In genomic region chr14:81220767-81221578, GRCh38 we compare ENCODE assay signal across 8 cellular contexts.
A peak's percentile ranks its signal among the peaks of the same experiment; 100 is the strongest.
DNase-seq lines count a peak whose midpoint lies in the region; ATAC-seq and TF ChIP-seq lines count a peak whose summit lies in the region.

TSS of gene GTF2A1 (minus strand) at chr14:81220959. CDS start at chr14:81220518, 441 bp downstream.

- in situ Hi-C loops in HAP-1 (cut with MboI; ENCODE audit: low sequenced_read_pairs) = no loop called here

- H3K4me2 ChIP-seq in MM.1S (ENCODE audit: low read depth, low read length) = peak within 1 kb of the TSS; percentile 73

- H3K36me3 ChIP-seq in ES-I3 (ENCODE audit: insufficient read depth, low read length) (no peaks in the 10 kb centered on the region), HAP-1 (replicated peaks) (peaks cover 5% of the 10 kb centered on the region), MM.1S (replicated peaks; ENCODE audit: insufficient read depth, low read length) (no peaks in the 10 kb centered on the region)

- H3F3A ChIP-seq in MM.1S (ENCODE audit: insufficient read depth, low read length) = peaks cover 15% of the 10 kb centered on the region

- TF ChIP-seq CTCF in MM.1S (IDR thresholded peaks at IDR 0.05; ENCODE audit: low read length) = no peak
- TF ChIP-seq CTCF in nephron progenitor cell (IDR thresholded peaks at IDR 0.05) = no peak

- H3K27me3 Mint-ChIP-seq in nephron progenitor cell (ENCODE audit: low read depth, poor library complexity) = peaks cover 9% of the 10 kb centered on the region
- H3K27me3 Mint-ChIP-seq in stimulated activated naive CD8-positive, alpha-beta T cell treated with anti-CD3 and anti-CD28 coated beads, Interleukin-15, amount 100 ng/mL, for 72 hours = no peaks in the 10 kb centered on the region

- H3K27ac ChIP-seq in MM.1S (ENCODE audit: low read length) = peak within 1 kb of the TSS; percentile 100

- DNase-seq in HAP-1 (ENCODE audit: low spot score in 2 of 2) = peak; percentile 91 to 96
- peak; percentile 89 for DNase-seq in MM.1S
- peak; percentile 66 for DNase-seq in SIG-M5 (lab: John Stamatoyannopoulos, UW)
- DNase-seq in activated gamma-delta T cell (lab: John Stamatoyannopoulos, UW) = peak; percentile 98
- DNase-seq in fibroblast of the conjunctiva (ENCODE audit: low read depth) = peak; percentile 96
- DNase-seq in nephron progenitor cell = peak; percentile 95
- DNase-seq in stimulated activated naive CD8-positive, alpha-beta T cell treated with anti-CD3 and anti-CD28 coated beads, Interleukin-15, amount 100 ng/mL, for 72 hours = peak; percentile 94 to 97

- H3K4me1 Mint-ChIP-seq in nephron progenitor cell = peaks cover 48% of the 10 kb centered on the region
- peaks cover 35% of the 10 kb centered on the region for H3K4me1 Mint-ChIP-seq in stimulated activated naive CD8-positive, alpha-beta T cell treated with anti-CD3 and anti-CD28 coated beads, Interleukin-15, amount 100 ng/mL, for 72 hours

- peaks cover 15% of the 10 kb centered on the region for H3K36me3 Mint-ChIP-seq in nephron progenitor cell (ENCODE audit: low read depth)

- H3K9me2 ChIP-seq in MM.1S (replicated peaks; ENCODE audit: insufficient read depth, low read length) = no peaks in the 10 kb centered on the region

- H3K4me1 ChIP-seq in ES-I3 (ENCODE audit: insufficient read depth, low read length) (peaks cover 16% of the 10 kb centered on the region), HAP-1 (peaks cover 17% of the 10 kb centered on the region), MM.1S (ENCODE audit: low read length) (0 out of 2 replicates have a peak, but pooled peaks cover 5% of the 10 kb centered on the region)

- H3K9ac ChIP-seq in ES-I3 (ENCODE audit: low read depth, low read length) (peak within 1 kb of the TSS; percentile 99), MM.1S (ENCODE audit: low read length) (peak within 1 kb of the TSS; percentile 95)

- peak within 1 kb of the TSS; percentile 70 for H2AFZ ChIP-seq in MM.1S (ENCODE audit: low read length)

- peak within 1 kb of the TSS; percentile 100 for H3K27ac Mint-ChIP-seq in nephron progenitor cell
- H3K27ac Mint-ChIP-seq in stimulated activated naive CD8-positive, alpha-beta T cell treated with anti-CD3 and anti-CD28 coated beads, Interleukin-15, amount 100 ng/mL, for 72 hours = peak within 1 kb of the TSS; percentile 99 to 100

- peak within 1 kb of the TSS; percentile 98 for H3K4me3 Mint-ChIP-seq in nephron progenitor cell
- peak within 1 kb of the TSS; percentile 93 to 95 for H3K4me3 Mint-ChIP-seq in stimulated activated naive CD8-positive, alpha-beta T cell treated with anti-CD3 and anti-CD28 coated beads, Interleukin-15, amount 100 ng/mL, for 72 hours

- H3K9me3 ChIP-seq in ES-I3 (ENCODE audit: control insufficient read depth, insufficient read depth, low read length) = no peaks in the 10 kb centered on the region
- no peaks in the 10 kb centered on the region for H3K9me3 ChIP-seq in HAP-1
- H3K9me3 ChIP-seq in MM.1S (replicated peaks; ENCODE audit: insufficient read depth, low read length) = no peaks in the 10 kb centered on the region

- no peaks in the 10 kb centered on the region for H4K20me1 ChIP-seq in MM.1S (ENCODE audit: insufficient read depth, low read length)

- H3K4me3 ChIP-seq in HAP-1 (peak within 1 kb of the TSS; percentile 64), MM.1S (ENCODE audit: low read length) (peak within 1 kb of the TSS; percentile 75)

- H3K9me3 Mint-ChIP-seq in nephron progenitor cell = no peaks in the 10 kb centered on the region
- no peaks in the 10 kb centered on the region for H3K9me3 Mint-ChIP-seq in stimulated activated naive CD8-positive, alpha-beta T cell treated with anti-CD3 and anti-CD28 coated beads, Interleukin-15, amount 100 ng/mL, for 72 hours

- H3K27me3 ChIP-seq in HAP-1 (ENCODE audit: low read depth) (no peaks in the 10 kb centered on the region), MM.1S (replicated peaks; ENCODE audit: insufficient read depth, low read length) (no peaks in the 10 kb centered on the region)

- peak; percentile 87 for ATAC-seq in stimulated activated naive CD8-positive, alpha-beta T cell treated with anti-CD3 and anti-CD28 coated beads, Interleukin-15, amount 100 ng/mL, for 72 hours

- H3K79me2 ChIP-seq in MM.1S (ENCODE audit: low read length) = peaks cover 30% of the 10 kb centered on the region

Comparison
In these comparisons a context has a peak if more than half of its experiments do, and no peak if none do; other contexts are left out.
1. Peak in every context shown above with its lines: DNase-seq, ATAC-seq, H3K4me3 ChIP-seq and H3K27ac ChIP-seq.